In genomic region chr2:205867371-205867770, GRCh38 we compare ENCODE assay signal across 36 cellular contexts.
"Had no signal": no experiment of that assay in that cellular context is flagged by ENCODE, and none has a peak within 500 bp of the region (broad histone marks: within the 10 kb centered on the region; RNA-seq: fewer than 3 reads in every experiment).

No MANE protein-coding gene starts in this region.

- H3K9me3 Mint-ChIP-seq: activated naive CD4-positive, alpha-beta T cell treated with anti-CD3 and anti-CD28 coated beads for 36 hours; activated naive CD4-positive, alpha-beta T cell treated with anti-CD3 and anti-CD28 coated beads, Interleukin-2, amount 10 ng/mL, durations not matched to agents 7 days and 5 days; activated naive CD4-positive, alpha-beta T cell treated with anti-CD3 and anti-CD28 coated beads, Interleukin-2, amount 50 U/mL, for 24 hours; activated naive CD4-positive, alpha-beta T cell treated with anti-CD3 and anti-CD28 coated beads, Interleukin-2, amount 50 U/mL, for 72 hours; activated naive CD8-positive, alpha-beta T cell treated with anti-CD3 and anti-CD28 coated beads for 36 hours; activated naive CD8-positive, alpha-beta T cell treated with anti-CD3 and anti-CD28 coated beads, Interleukin-2, amount 10 ng/mL, durations not matched to agents 7 days and 5 days; activated naive CD8-positive, alpha-beta T cell treated with anti-CD3 and anti-CD28 coated beads, Interleukin-2, amount 50 U/mL, for 24 hours; activated T-cell treated with anti-CD3 and anti-CD28 coated beads, Interleukin-2, amount 50 U/mL, for 24 hours; activated T-cell treated with anti-CD3 and anti-CD28 coated beads, Interleukin-2, amount 50 U/mL, for 4 hours; activated T-cell treated with anti-CD3 and anti-CD28 coated beads, Interleukin-2, amount 50 U/mL, for 72 hours; activated T-helper 1 cell treated with anti-CD3 and anti-CD28 coated beads, Interleukin-12 subunit alpha, Interleukin-12 subunit beta, Interleukin-2, Interleukin-4 antibody, amounts not matched to agents 30 ng/mL and 10 ng/mL and 1 ng/mL, durations not matched to agents 14 hours and 24 hours and 36 hours; activated T-helper 17 cell treated with anti-CD3 and anti-CD28 coated beads, Interleukin-2, amount 50 U/mL, for 72 hours; activated T-helper 2 cell treated with anti-CD3 and anti-CD28 coated beads, Interferon-gamma antibody, Interleukin-2, Interleukin-4, amounts not matched to agents 10 μg/mL and 5 μg/mL and 100 μg/mL, durations not matched to agents 14 hours and 24 hours and 36 hours; central memory CD8-positive, alpha-beta T cell had no signal

- FAIRE-seq: astrocyte, bronchial epithelial cell, colon had no signal

- H3K9me3 ChIP-seq: adrenal gland, ascending aorta, body of pancreas, breast epithelium had no signal

- H3K4me3 ChIP-seq: adrenal gland, ascending aorta, body of pancreas, breast epithelium, cardiac muscle cell had no signal

- ATAC-seq: activated T-cell treated with anti-CD3 and anti-CD28 coated beads, Interleukin-2, amount 50 U/mL, for 4 hours; body of pancreas had no signal

- H3K4me1 Mint-ChIP-seq: activated naive CD4-positive, alpha-beta T cell treated with anti-CD3 and anti-CD28 coated beads, Interleukin-2, amount 50 U/mL, for 24 hours; central memory CD8-positive, alpha-beta T cell had no signal

- H3K4me1 ChIP-seq: adrenal gland, ascending aorta, body of pancreas, breast epithelium had no signal

- DNase-seq: activated effector memory CD4-positive, alpha-beta T cell treated with anti-CD3 and anti-CD28 coated beads, Interleukin-2, amount 50 U/mL, for 16 hours; activated effector memory CD4-positive, alpha-beta T cell treated with Interleukin-2 at 50 U/mL for 16 hours; activated gamma-delta T cell; activated gamma-delta T cell treated with Interleukin-2 at 50 U/mL for 16 hours; activated naive CD4-positive, alpha-beta T cell; activated naive CD4-positive, alpha-beta T cell treated with anti-CD3 and anti-CD28 coated beads, Interleukin-2, amount 10 ng/mL, durations not matched to agents 7 days and 5 days; activated naive CD4-positive, alpha-beta T cell treated with anti-CD3 and anti-CD28 coated beads, Interleukin-2, amount 50 U/mL, for 16 hours; activated naive CD4-positive, alpha-beta T cell treated with Interleukin-2 at 50 U/mL for 16 hours; activated naive CD8-positive, alpha-beta T cell treated with anti-CD3 and anti-CD28 coated beads for 36 hours; activated naive CD8-positive, alpha-beta T cell treated with anti-CD3 and anti-CD28 coated beads, Interleukin-2, amount 10 ng/mL, durations not matched to agents 7 days and 5 days; activated naive CD8-positive, alpha-beta T cell treated with anti-CD3 and anti-CD28 coated beads, Interleukin-2, amount 50 U/mL, for 24 hours; activated T-cell treated with anti-CD3 and anti-CD28 coated beads, Interleukin-2, amount 50 U/mL, for 24 hours; activated T-cell treated with anti-CD3 and anti-CD28 coated beads, Interleukin-2, amount 50 U/mL, for 4 hours; activated T-cell treated with anti-CD3 and anti-CD28 coated beads, Interleukin-2, amount 50 U/mL, for 48 hours; amniotic stem cell; aorta; body of pancreas; brain microvascular endothelial cell; central memory CD4-positive, alpha-beta T cell; cerebellar nuclear complex had no signal

- H3K36me3 Mint-ChIP-seq: activated naive CD4-positive, alpha-beta T cell treated with anti-CD3 and anti-CD28 coated beads, Interleukin-2, amount 10 ng/mL, durations not matched to agents 7 days and 5 days; activated naive CD4-positive, alpha-beta T cell treated with anti-CD3 and anti-CD28 coated beads, Interleukin-2, amount 50 U/mL, for 24 hours; activated naive CD4-positive, alpha-beta T cell treated with anti-CD3 and anti-CD28 coated beads, Interleukin-2, amount 50 U/mL, for 72 hours; activated naive CD8-positive, alpha-beta T cell; activated naive CD8-positive, alpha-beta T cell treated with anti-CD3 and anti-CD28 coated beads for 36 hours; activated naive CD8-positive, alpha-beta T cell treated with anti-CD3 and anti-CD28 coated beads, Interleukin-2, amount 10 ng/mL, durations not matched to agents 7 days and 5 days had no signal

- H3K27me3 ChIP-seq: adrenal gland, ascending aorta, body of pancreas, brain microvascular endothelial cell, breast epithelium, cardiac muscle cell had no signal

- H3K4me3 Mint-ChIP-seq: activated naive CD4-positive, alpha-beta T cell treated with anti-CD3 and anti-CD28 coated beads for 36 hours; activated naive CD4-positive, alpha-beta T cell treated with anti-CD3 and anti-CD28 coated beads, Interleukin-2, amount 10 ng/mL, durations not matched to agents 7 days and 5 days; activated naive CD4-positive, alpha-beta T cell treated with anti-CD3 and anti-CD28 coated beads, Interleukin-2, amount 50 U/mL, for 24 hours; activated naive CD8-positive, alpha-beta T cell; activated naive CD8-positive, alpha-beta T cell treated with anti-CD3 and anti-CD28 coated beads for 36 hours; activated naive CD8-positive, alpha-beta T cell treated with anti-CD3 and anti-CD28 coated beads, Interleukin-2, amount 10 ng/mL, durations not matched to agents 7 days and 5 days; activated naive CD8-positive, alpha-beta T cell treated with anti-CD3 and anti-CD28 coated beads, Interleukin-2, amount 50 U/mL, for 24 hours; activated T-cell treated with anti-CD3 and anti-CD28 coated beads, Interleukin-2, amount 50 U/mL, for 24 hours; activated T-cell treated with anti-CD3 and anti-CD28 coated beads, Interleukin-2, amount 50 U/mL, for 4 hours; activated T-helper 1 cell treated with anti-CD3 and anti-CD28 coated beads, Interleukin-12 subunit alpha, Interleukin-12 subunit beta, Interleukin-2, Interleukin-4 antibody, amounts not matched to agents 30 ng/mL and 10 ng/mL and 1 ng/mL, durations not matched to agents 14 hours and 24 hours and 36 hours; activated T-helper 17 cell treated with anti-CD3 and anti-CD28 coated beads, Interleukin-2, amount 50 U/mL, for 72 hours; central memory CD8-positive, alpha-beta T cell had no signal

- H3K36me3 ChIP-seq: adrenal gland, ascending aorta, brain microvascular endothelial cell, breast epithelium, cardiac muscle cell had no signal

- H3K27ac Mint-ChIP-seq: activated naive CD4-positive, alpha-beta T cell treated with anti-CD3 and anti-CD28 coated beads for 36 hours; activated naive CD4-positive, alpha-beta T cell treated with anti-CD3 and anti-CD28 coated beads, Interleukin-2, amount 10 ng/mL, durations not matched to agents 7 days and 5 days; activated naive CD4-positive, alpha-beta T cell treated with anti-CD3 and anti-CD28 coated beads, Interleukin-2, amount 50 U/mL, for 24 hours; activated naive CD4-positive, alpha-beta T cell treated with anti-CD3 and anti-CD28 coated beads, Interleukin-2, amount 50 U/mL, for 72 hours; activated naive CD8-positive, alpha-beta T cell; activated naive CD8-positive, alpha-beta T cell treated with anti-CD3 and anti-CD28 coated beads for 36 hours; activated naive CD8-positive, alpha-beta T cell treated with anti-CD3 and anti-CD28 coated beads, Interleukin-2, amount 10 ng/mL, durations not matched to agents 7 days and 5 days; activated naive CD8-positive, alpha-beta T cell treated with anti-CD3 and anti-CD28 coated beads, Interleukin-2, amount 50 U/mL, for 24 hours; activated T-cell treated with anti-CD3 and anti-CD28 coated beads, Interleukin-2, amount 50 U/mL, for 24 hours; activated T-cell treated with anti-CD3 and anti-CD28 coated beads, Interleukin-2, amount 50 U/mL, for 72 hours; activated T-helper 1 cell treated with anti-CD3 and anti-CD28 coated beads, Interleukin-12 subunit alpha, Interleukin-12 subunit beta, Interleukin-2, Interleukin-4 antibody, amounts not matched to agents 30 ng/mL and 10 ng/mL and 1 ng/mL, durations not matched to agents 14 hours and 24 hours and 36 hours; activated T-helper 17 cell treated with anti-CD3 and anti-CD28 coated beads, Interleukin-2, amount 50 U/mL, for 72 hours; activated T-helper 2 cell treated with anti-CD3 and anti-CD28 coated beads, Interferon-gamma antibody, Interleukin-2, Interleukin-4, amounts not matched to agents 10 μg/mL and 5 μg/mL and 100 μg/mL, durations not matched to agents 14 hours and 24 hours and 36 hours had no signal

- H3K27ac ChIP-seq: adrenal gland, ascending aorta, body of pancreas, brain microvascular endothelial cell, breast epithelium, cardiac muscle cell had no signal
